Comparison of ENCODE assay signal across 12 cellular contexts in genomic region chr15:64146885-64147681, GRCh38. TPM values are rescaled to one million over a fixed set of nuclear protein-coding genes. Genes with fewer than 3 reads are reported as not detected.
DNase-seq lines count a peak whose midpoint lies in the region; ATAC-seq, FAIRE-seq and TF ChIP-seq lines count a peak whose summit lies in the region.
"Had no signal": no experiment of that assay in that cellular context is flagged by ENCODE, and none has a peak within 500 bp of the region (broad histone marks: within the 10 kb centered on the region; RNA-seq: fewer than 3 reads in every experiment).

No MANE protein-coding gene starts in this region.

- POLR2A ChIA-PET in activated CD4-positive, alpha-beta T cell treated with anti-CD3 and anti-CD28 coated beads, Interleukin-2, amount 10 ng/mL, durations not matched to agents 7 days and 5 days (lab: Charles Lee) = no interaction called here

- intact Hi-C loops in upper lobe of right lung (cut with DNase I) = no loop called here

- no peaks in the 10 kb centered on the region for H3K9me3 ChIP-seq in astrocyte (ENCODE audit: insufficient read depth, low read depth, low read length)
- H3K9me3 ChIP-seq in upper lobe of right lung = no peaks in the 10 kb centered on the region
- H3K9me3 ChIP-seq: BLaER1 treated with 17β-estradiol and CSF1 and Interleukin-3, amounts not matched to agents 10 nM and 100 nM had no signal

- H3K27ac ChIP-seq in astrocyte (ENCODE audit: low read depth, low read length) (no peak overlapping the region), upper lobe of right lung (no peak overlapping the region)
- H3K27ac ChIP-seq: GM23248 had no signal

- H3K4me1 ChIP-seq in astrocyte (ENCODE audit: insufficient read depth, low read length) (peaks cover 17% of the 10 kb centered on the region), upper lobe of right lung (peaks cover 4% of the 10 kb centered on the region)

- H3K27ac Mint-ChIP-seq in astrocyte (ENCODE audit: unreplicated experiment) (no peak overlapping the region), mesothelial cell of epicardium (peak overlapping the region; percentile 30)
- H3K27ac Mint-ChIP-seq in activated CD4-positive, alpha-beta T cell treated with anti-CD3 and anti-CD28 coated beads, Interleukin-2, amount 10 ng/mL, durations not matched to agents 7 days and 5 days = no peak overlapping the region
- H3K27ac Mint-ChIP-seq: naive thymus-derived CD4-positive, alpha-beta T cell had no signal

- FAIRE-seq in astrocyte (lab: Jason Lieb, UNC) = no peak
- FAIRE-seq: GM12891 had no signal

- peaks cover 2% of the 10 kb centered on the region for H3K27me3 ChIP-seq in astrocyte (ENCODE audit: insufficient read depth, low read length)
- peaks cover 9% of the 10 kb centered on the region for H3K27me3 ChIP-seq in upper lobe of right lung

- no peak overlapping the region for H3K4me3 Mint-ChIP-seq in astrocyte (ENCODE audit: unreplicated experiment)
- no peak overlapping the region for H3K4me3 Mint-ChIP-seq in mesothelial cell of epicardium
- H3K4me3 Mint-ChIP-seq in activated CD4-positive, alpha-beta T cell treated with anti-CD3 and anti-CD28 coated beads, Interleukin-2, amount 10 ng/mL, durations not matched to agents 7 days and 5 days = no peak overlapping the region
- H3K4me3 Mint-ChIP-seq: naive thymus-derived CD4-positive, alpha-beta T cell had no signal

- H4K20me1 ChIP-seq in astrocyte (ENCODE audit: insufficient read depth, low read length) = peaks cover 20% of the 10 kb centered on the region

- no peak for TF ChIP-seq CTCF in astrocyte (IDR thresholded peaks at IDR 0.05; ENCODE audit: insufficient read depth, low read depth, low read length)
- no peak for TF ChIP-seq CTCF in mesothelial cell of epicardium (IDR thresholded peaks at IDR 0.05; ENCODE audit: unreplicated experiment)
- TF ChIP-seq CTCF in upper lobe of right lung (IDR thresholded peaks at IDR 0.05) = no peak

- ATAC-seq in upper lobe of right lung = no peak
- ATAC-seq: naive thymus-derived CD4-positive, alpha-beta T cell had no signal

- no peaks in the 10 kb centered on the region for H3K79me2 ChIP-seq in astrocyte (ENCODE audit: insufficient read depth, low read length)

- H3K4me2 ChIP-seq in astrocyte (ENCODE audit: low read length) = peak overlapping the region; percentile 42

- H3K4me1 Mint-ChIP-seq in astrocyte (ENCODE audit: low read depth, unreplicated experiment) = no peaks in the 10 kb centered on the region
- peaks cover 7% of the 10 kb centered on the region for H3K4me1 Mint-ChIP-seq in mesothelial cell of epicardium
- H3K4me1 Mint-ChIP-seq in activated CD4-positive, alpha-beta T cell treated with anti-CD3 and anti-CD28 coated beads, Interleukin-2, amount 10 ng/mL, durations not matched to agents 7 days and 5 days = peaks cover 20% of the 10 kb centered on the region

- no peak overlapping the region for H3K4me3 ChIP-seq in astrocyte (ENCODE audit: insufficient read depth, low read depth, low read length)
- H3K4me3 ChIP-seq in upper lobe of right lung = no peak overlapping the region
- H3K4me3 ChIP-seq: BLaER1 treated with 17β-estradiol and CSF1 and Interleukin-3, amounts not matched to agents 10 nM and 100 nM; GM23248 had no signal

- no peak overlapping the region for H2AFZ ChIP-seq in astrocyte (ENCODE audit: low read depth, low read length)
- H2AFZ ChIP-seq: GM23248 had no signal

- H3K9me3 Mint-ChIP-seq in astrocyte (ENCODE audit: unreplicated experiment) = no peaks in the 10 kb centered on the region
- H3K9me3 Mint-ChIP-seq in mesothelial cell of epicardium = no peaks in the 10 kb centered on the region
- no peaks in the 10 kb centered on the region for H3K9me3 Mint-ChIP-seq in activated CD4-positive, alpha-beta T cell treated with anti-CD3 and anti-CD28 coated beads, Interleukin-2, amount 10 ng/mL, durations not matched to agents 7 days and 5 days
- H3K9me3 Mint-ChIP-seq: naive thymus-derived CD4-positive, alpha-beta T cell had no signal

- H3K27me3 Mint-ChIP-seq in astrocyte (ENCODE audit: low read depth, unreplicated experiment) (peaks cover 6% of the 10 kb centered on the region), mesothelial cell of epicardium (ENCODE audit: low read depth) (peaks cover 21% of the 10 kb centered on the region)
- no peaks in the 10 kb centered on the region for H3K27me3 Mint-ChIP-seq in activated CD4-positive, alpha-beta T cell treated with anti-CD3 and anti-CD28 coated beads, Interleukin-2, amount 10 ng/mL, durations not matched to agents 7 days and 5 days

- CTCF ChIA-PET in activated CD4-positive, alpha-beta T cell treated with anti-CD3 and anti-CD28 coated beads, Interleukin-2, amount 10 ng/mL, durations not matched to agents 7 days and 5 days (lab: Charles Lee) = interaction anchor here (0.7 to 8.5 kb wide), 5 partner anchors 14 to 202 kb away, joined by 3 to 60 read pairs (median 4); partner anchors contain the start of genes CIAO2A and PPIB

- H3K36me3 ChIP-seq in astrocyte (ENCODE audit: insufficient read depth, low read length) = peaks cover 9% of the 10 kb centered on the region
- H3K36me3 ChIP-seq in upper lobe of right lung = peaks cover 24% of the 10 kb centered on the region

- peak; percentile 22 for DNase-seq in NCI-H2227 (lab: John Stamatoyannopoulos, UW; ENCODE audit: unreplicated experiment)
- DNase-seq in astrocyte (ENCODE audit: low read depth) = no peak
- DNase-seq in mesothelial cell of epicardium (ENCODE audit: low spot score in 2 of 2, unreplicated experiment in 2 of 2) = no peak
- DNase-seq in activated CD4-positive, alpha-beta T cell treated with anti-CD3 and anti-CD28 coated beads, Interleukin-2, amount 10 ng/mL, durations not matched to agents 7 days and 5 days = no peak
- DNase-seq in SIG-M5 treated with dmso at 0.1 percent for 504 hours (lab: John Stamatoyannopoulos, UW; ENCODE audit: unreplicated experiment) = no peak
- DNase-seq in upper lobe of right lung = no peak
- DNase-seq: GM23248; Kasumi-1; naive thymus-derived CD4-positive, alpha-beta T cell; NCI-H187 treated with DMSO at 0.1 percent for 48 hours had no signal

- peaks cover 13% of the 10 kb centered on the region for H3K36me3 Mint-ChIP-seq in astrocyte (ENCODE audit: low read depth, unreplicated experiment)
- peaks cover 13% of the 10 kb centered on the region for H3K36me3 Mint-ChIP-seq in mesothelial cell of epicardium
- H3K36me3 Mint-ChIP-seq in activated CD4-positive, alpha-beta T cell treated with anti-CD3 and anti-CD28 coated beads, Interleukin-2, amount 10 ng/mL, durations not matched to agents 7 days and 5 days (ENCODE audit: low read depth) = no peaks in the 10 kb centered on the region

- H3K9ac ChIP-seq in astrocyte (ENCODE audit: low read length) = no peak overlapping the region
- H3K9ac ChIP-seq: BLaER1 treated with 17β-estradiol and CSF1 and Interleukin-3, amounts not matched to agents 10 nM and 100 nM; GM23248 had no signal

RNA-seq across cellular contexts. Expression of gene SNX22, which starts 4.4 kb away (rescaled TPM):
- total RNA-seq in astrocyte (0.19 and 0.27 TPM in 2 replicates), mesothelial cell of epicardium (0.78 to 0.91 TPM (median 0.79 TPM) in 3 replicates), upper lobe of right lung (28.3 TPM)
- under 1 TPM; 0.50 to 0.60 TPM for total RNA-seq in activated CD4-positive, alpha-beta T cell treated with anti-CD3 and anti-CD28 coated beads, Interleukin-2, amount 10 ng/mL, durations not matched to agents 7 days and 5 days
- total RNA-seq: GM23248 had no signal

RNA-seq across cellular contexts. Expression of gene PPIB, which starts 15.7 kb away (rescaled TPM):
- total RNA-seq in astrocyte = 804 and 921 TPM in 2 replicates
- 422 to 430 TPM (median 425 TPM) in 3 replicates for total RNA-seq in mesothelial cell of epicardium
- 100 to 1,000 TPM; 347 to 380 TPM for total RNA-seq in activated CD4-positive, alpha-beta T cell treated with anti-CD3 and anti-CD28 coated beads, Interleukin-2, amount 10 ng/mL, durations not matched to agents 7 days and 5 days
- 389 TPM for total RNA-seq in upper lobe of right lung

RNA-seq across cellular contexts. Expression of gene SNX1, which starts 51.3 kb away (rescaled TPM):
- total RNA-seq in astrocyte = 87.7 and 89.3 TPM in 2 replicates
- 93.6 to 97.9 TPM (median 94.4 TPM) in 3 replicates for total RNA-seq in mesothelial cell of epicardium
- total RNA-seq in activated CD4-positive, alpha-beta T cell treated with anti-CD3 and anti-CD28 coated beads, Interleukin-2, amount 10 ng/mL, durations not matched to agents 7 days and 5 days = 100 to 1,000 TPM; 122 to 125 TPM
- 162 TPM for total RNA-seq in upper lobe of right lung

RNA-seq across cellular contexts. Expression of gene CIAO2A, which starts 53.4 kb away (rescaled TPM):
- total RNA-seq in astrocyte = 51.2 and 53.4 TPM in 2 replicates
- 39.3 to 42.3 TPM (median 41.8 TPM) in 3 replicates for total RNA-seq in mesothelial cell of epicardium
- total RNA-seq in activated CD4-positive, alpha-beta T cell treated with anti-CD3 and anti-CD28 coated beads, Interleukin-2, amount 10 ng/mL, durations not matched to agents 7 days and 5 days = 10 to 100 TPM; 67.3 to 77.7 TPM
- total RNA-seq in upper lobe of right lung = 54.9 TPM

Comparison
In these comparisons a context has a peak if more than half of its experiments do, and no peak if none do; other contexts are left out.
1. RNA of gene SNX22, which starts 4.4 kb away (total RNA-seq): 28.3 TPM in upper lobe of right lung (single experiment); 0.78 to 0.91 TPM in mesothelial cell of epicardium, 0.50 to 0.60 TPM in activated CD4-positive, alpha-beta T cell treated with anti-CD3 and anti-CD28 coated beads, Interleukin-2, amount 10 ng/mL, durations not matched to agents 7 days and 5 days and 0.19 to 0.27 TPM in astrocyte; every median in the first group is over 10 times any median in the second.